1 cellular context compared by ENCODE assay signal in the genomic region with DNA sequence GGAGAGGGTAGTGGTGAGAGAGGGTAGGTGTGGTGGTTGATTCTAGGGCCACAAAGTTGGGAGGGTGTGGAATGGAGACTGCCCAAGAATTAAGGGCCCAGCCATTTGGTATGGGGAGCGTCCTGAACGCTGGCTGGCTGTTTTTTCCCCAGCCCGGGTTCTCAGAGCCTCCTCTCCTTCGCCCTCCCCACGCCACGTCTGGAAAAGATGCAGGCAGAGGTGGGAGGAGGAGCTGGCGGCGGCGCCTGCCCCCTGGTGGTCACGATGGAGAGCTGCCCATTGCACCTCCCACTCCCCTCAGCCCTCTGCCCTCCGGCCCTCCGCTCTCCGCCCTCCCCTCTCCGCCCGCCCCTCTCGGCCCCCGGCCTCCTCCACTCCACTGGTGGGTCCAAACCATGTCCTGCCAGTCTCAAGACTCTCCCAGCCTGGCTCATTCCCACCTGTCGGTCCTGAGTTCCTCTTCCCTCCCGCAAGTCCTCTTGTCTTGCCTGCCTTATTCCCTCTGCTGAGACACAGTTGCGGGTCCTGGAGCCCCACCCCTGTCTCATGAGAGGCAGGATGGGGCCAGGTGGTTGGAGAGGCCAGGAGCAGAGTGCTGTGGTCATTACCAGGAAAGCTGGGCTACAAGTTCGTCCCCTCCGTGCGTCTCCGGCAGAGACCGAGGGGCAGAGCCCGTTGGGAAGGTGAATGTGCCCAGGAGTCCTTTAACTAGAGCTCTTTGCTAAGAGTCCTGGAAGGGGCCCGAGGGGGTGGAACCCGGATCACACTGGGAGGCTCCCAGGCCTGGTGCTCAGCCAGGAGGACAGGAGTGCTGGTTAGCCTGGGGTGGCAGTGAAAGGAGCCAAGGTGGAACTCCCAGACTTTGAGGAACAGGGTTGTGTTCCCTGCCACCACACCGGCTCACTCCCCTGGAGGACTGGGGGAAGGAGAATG.
A peak's percentile ranks its signal among the peaks of the same experiment; 100 is the strongest.
TF ChIP-seq lines count a peak whose summit lies in the region.

No MANE protein-coding gene starts in this region.

TF ChIP-seq in HepG2, 621 proteins besides CTCF, POLR2A, EP300 and RAD21 (continued from another document and continues in another):
- TF ChIP-seq, protein P1, sequence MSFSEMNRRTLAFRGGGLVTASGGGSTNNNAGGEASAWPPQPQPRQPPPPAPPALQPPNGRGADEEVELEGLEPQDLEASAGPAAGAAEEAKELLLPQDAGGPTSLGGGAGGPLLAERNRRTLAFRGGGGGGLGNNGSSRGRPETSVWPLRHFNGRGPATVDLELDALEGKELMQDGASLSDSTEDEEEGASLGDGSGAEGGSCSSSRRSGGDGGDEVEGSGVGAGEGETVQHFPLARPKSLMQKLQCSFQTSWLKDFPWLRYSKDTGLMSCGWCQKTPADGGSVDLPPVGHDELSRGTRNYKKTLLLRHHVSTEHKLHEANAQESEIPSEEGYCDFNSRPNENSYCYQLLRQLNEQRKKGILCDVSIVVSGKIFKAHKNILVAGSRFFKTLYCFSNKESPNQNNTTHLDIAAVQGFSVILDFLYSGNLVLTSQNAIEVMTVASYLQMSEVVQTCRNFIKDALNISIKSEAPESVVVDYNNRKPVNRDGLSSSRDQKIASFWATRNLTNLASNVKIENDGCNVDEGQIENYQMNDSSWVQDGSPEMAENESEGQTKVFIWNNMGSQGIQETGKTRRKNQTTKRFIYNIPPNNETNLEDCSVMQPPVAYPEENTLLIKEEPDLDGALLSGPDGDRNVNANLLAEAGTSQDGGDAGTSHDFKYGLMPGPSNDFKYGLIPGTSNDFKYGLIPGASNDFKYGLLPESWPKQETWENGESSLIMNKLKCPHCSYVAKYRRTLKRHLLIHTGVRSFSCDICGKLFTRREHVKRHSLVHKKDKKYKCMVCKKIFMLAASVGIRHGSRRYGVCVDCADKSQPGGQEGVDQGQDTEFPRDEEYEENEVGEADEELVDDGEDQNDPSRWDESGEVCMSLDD (CRISPR knock-in tag; IDR thresholded peaks at IDR 0.05; ENCODE audit: borderline replicate concordance), result no peak
- TF ChIP-seq ZNF788 (CRISPR knock-in tag; IDR thresholded peaks at IDR 0.05; ENCODE audit: borderline replicate concordance) (peak; percentile 62; the same call in 1 of the 2 replicates), NFE2L1 (CRISPR knock-in tag; IDR thresholded peaks at IDR 0.05; ENCODE audit: borderline replicate concordance) (no peak), KDM3A (CRISPR knock-in tag; IDR thresholded peaks at IDR 0.05; ENCODE audit: low read depth) (no peak), ZNF761 (CRISPR knock-in tag; conservative IDR thresholded peaks at IDR 0.05) (no peak), TSC22D2 (CRISPR knock-in tag; IDR thresholded peaks at IDR 0.05; ENCODE audit: borderline replicate concordance) (peak; percentile 45; the same call in 1 of the 2 replicates), ARHGAP35 (CRISPR knock-in tag; IDR thresholded peaks at IDR 0.05; ENCODE audit: borderline replicate concordance) (peak; percentile 66; the same call in 1 of the 2 replicates), ZFP36L1 (CRISPR knock-in tag; IDR thresholded peaks at IDR 0.05) (0 out of 2 replicates have a peak, but pooled peaks have one; percentile 0), ZNF746 (CRISPR knock-in tag; IDR thresholded peaks at IDR 0.05) (peak; percentile 75), MAZ (IDR thresholded peaks at IDR 0.05; ENCODE audit: borderline replicate concordance, low read depth, low read length) (peak; percentile 76; the same call in 1 of the 2 replicates), MAZ (CRISPR knock-in tag; IDR thresholded peaks at IDR 0.05; ENCODE audit: low read depth) (peak; percentile 86), POLR2AphosphoS5 (IDR thresholded peaks at IDR 0.05; ENCODE audit: low read depth, low read length) (0 out of 2 replicates have a peak, but pooled peaks have one; percentile 31), MEF2D (CRISPR knock-in tag; IDR thresholded peaks at IDR 0.05) (0 out of 2 replicates have a peak, but pooled peaks have one; percentile 10), KLF16 (CRISPR knock-in tag; IDR thresholded peaks at IDR 0.05) (peak in 1 of 2 experiments; percentile 59; a peak in 1 of 4 replicates), SAP130 (CRISPR knock-in tag; IDR thresholded peaks at IDR 0.05; ENCODE audit: low read depth) (peak; percentile 42; the same call in 1 of the 2 replicates), PCBP1 (IDR thresholded peaks at IDR 0.05; ENCODE audit: borderline replicate concordance, low read depth, low read length) (peak; percentile 83; the same call in 1 of the 2 replicates), ZNF687 (CRISPR knock-in tag; IDR thresholded peaks at IDR 0.05) (peak; percentile 68), ZNF451 (CRISPR knock-in tag; IDR thresholded peaks at IDR 0.05) (no peak), CCDC6 (CRISPR knock-in tag; IDR thresholded peaks at IDR 0.05) (peak; percentile 45; the same call in 1 of the 2 replicates), ZNF33A (CRISPR knock-in tag; IDR thresholded peaks at IDR 0.05; ENCODE audit: borderline replicate concordance) (no peak), FOXO1 (CRISPR knock-in tag; IDR thresholded peaks at IDR 0.05) (no peak), EEA1 (CRISPR knock-in tag; IDR thresholded peaks at IDR 0.05; ENCODE audit: borderline replicate concordance) (peak; percentile 10; the same call in 1 of the 2 replicates), STAG1 (CRISPR knock-in tag; IDR thresholded peaks at IDR 0.05) (peak; percentile 91), KLF11 (CRISPR knock-in tag; IDR thresholded peaks at IDR 0.05) (peak; percentile 63; the same call in 1 of the 2 replicates)
- TF ChIP-seq, protein P2, sequence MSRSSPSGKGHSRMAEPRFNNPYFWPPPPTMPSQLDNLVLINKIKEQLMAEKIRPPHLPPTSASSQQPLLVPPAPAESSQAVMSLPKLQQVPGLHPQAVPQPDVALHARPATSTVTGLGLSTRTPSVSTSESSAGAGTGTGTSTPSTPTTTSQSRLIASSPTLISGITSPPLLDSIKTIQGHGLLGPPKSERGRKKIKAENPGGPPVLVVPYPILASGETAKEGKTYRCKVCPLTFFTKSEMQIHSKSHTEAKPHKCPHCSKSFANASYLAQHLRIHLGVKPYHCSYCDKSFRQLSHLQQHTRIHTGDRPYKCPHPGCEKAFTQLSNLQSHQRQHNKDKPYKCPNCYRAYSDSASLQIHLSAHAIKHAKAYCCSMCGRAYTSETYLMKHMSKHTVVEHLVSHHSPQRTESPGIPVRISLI (CRISPR knock-in tag; IDR thresholded peaks at IDR 0.05; ENCODE audit: borderline replicate concordance), result 0 out of 2 replicates have a peak, but pooled peaks have one; percentile 21
- TF ChIP-seq, protein P3, sequence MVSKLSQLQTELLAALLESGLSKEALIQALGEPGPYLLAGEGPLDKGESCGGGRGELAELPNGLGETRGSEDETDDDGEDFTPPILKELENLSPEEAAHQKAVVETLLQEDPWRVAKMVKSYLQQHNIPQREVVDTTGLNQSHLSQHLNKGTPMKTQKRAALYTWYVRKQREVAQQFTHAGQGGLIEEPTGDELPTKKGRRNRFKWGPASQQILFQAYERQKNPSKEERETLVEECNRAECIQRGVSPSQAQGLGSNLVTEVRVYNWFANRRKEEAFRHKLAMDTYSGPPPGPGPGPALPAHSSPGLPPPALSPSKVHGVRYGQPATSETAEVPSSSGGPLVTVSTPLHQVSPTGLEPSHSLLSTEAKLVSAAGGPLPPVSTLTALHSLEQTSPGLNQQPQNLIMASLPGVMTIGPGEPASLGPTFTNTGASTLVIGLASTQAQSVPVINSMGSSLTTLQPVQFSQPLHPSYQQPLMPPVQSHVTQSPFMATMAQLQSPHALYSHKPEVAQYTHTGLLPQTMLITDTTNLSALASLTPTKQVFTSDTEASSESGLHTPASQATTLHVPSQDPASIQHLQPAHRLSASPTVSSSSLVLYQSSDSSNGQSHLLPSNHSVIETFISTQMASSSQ (IDR thresholded peaks at IDR 0.05; ENCODE audit: low read depth), result no peak
- TF ChIP-seq, protein P3 (CRISPR knock-in tag; IDR thresholded peaks at IDR 0.05; ENCODE audit: borderline replicate concordance), result peak; percentile 50; the same call in 1 of the 2 replicates
- TF ChIP-seq, protein P4, sequence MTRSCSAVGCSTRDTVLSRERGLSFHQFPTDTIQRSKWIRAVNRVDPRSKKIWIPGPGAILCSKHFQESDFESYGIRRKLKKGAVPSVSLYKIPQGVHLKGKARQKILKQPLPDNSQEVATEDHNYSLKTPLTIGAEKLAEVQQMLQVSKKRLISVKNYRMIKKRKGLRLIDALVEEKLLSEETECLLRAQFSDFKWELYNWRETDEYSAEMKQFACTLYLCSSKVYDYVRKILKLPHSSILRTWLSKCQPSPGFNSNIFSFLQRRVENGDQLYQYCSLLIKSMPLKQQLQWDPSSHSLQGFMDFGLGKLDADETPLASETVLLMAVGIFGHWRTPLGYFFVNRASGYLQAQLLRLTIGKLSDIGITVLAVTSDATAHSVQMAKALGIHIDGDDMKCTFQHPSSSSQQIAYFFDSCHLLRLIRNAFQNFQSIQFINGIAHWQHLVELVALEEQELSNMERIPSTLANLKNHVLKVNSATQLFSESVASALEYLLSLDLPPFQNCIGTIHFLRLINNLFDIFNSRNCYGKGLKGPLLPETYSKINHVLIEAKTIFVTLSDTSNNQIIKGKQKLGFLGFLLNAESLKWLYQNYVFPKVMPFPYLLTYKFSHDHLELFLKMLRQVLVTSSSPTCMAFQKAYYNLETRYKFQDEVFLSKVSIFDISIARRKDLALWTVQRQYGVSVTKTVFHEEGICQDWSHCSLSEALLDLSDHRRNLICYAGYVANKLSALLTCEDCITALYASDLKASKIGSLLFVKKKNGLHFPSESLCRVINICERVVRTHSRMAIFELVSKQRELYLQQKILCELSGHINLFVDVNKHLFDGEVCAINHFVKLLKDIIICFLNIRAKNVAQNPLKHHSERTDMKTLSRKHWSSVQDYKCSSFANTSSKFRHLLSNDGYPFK (CRISPR knock-in tag; IDR thresholded peaks at IDR 0.05; ENCODE audit: borderline replicate concordance), result peak; percentile 42; the same call in 1 of the 2 replicates
- TF ChIP-seq, protein P5, sequence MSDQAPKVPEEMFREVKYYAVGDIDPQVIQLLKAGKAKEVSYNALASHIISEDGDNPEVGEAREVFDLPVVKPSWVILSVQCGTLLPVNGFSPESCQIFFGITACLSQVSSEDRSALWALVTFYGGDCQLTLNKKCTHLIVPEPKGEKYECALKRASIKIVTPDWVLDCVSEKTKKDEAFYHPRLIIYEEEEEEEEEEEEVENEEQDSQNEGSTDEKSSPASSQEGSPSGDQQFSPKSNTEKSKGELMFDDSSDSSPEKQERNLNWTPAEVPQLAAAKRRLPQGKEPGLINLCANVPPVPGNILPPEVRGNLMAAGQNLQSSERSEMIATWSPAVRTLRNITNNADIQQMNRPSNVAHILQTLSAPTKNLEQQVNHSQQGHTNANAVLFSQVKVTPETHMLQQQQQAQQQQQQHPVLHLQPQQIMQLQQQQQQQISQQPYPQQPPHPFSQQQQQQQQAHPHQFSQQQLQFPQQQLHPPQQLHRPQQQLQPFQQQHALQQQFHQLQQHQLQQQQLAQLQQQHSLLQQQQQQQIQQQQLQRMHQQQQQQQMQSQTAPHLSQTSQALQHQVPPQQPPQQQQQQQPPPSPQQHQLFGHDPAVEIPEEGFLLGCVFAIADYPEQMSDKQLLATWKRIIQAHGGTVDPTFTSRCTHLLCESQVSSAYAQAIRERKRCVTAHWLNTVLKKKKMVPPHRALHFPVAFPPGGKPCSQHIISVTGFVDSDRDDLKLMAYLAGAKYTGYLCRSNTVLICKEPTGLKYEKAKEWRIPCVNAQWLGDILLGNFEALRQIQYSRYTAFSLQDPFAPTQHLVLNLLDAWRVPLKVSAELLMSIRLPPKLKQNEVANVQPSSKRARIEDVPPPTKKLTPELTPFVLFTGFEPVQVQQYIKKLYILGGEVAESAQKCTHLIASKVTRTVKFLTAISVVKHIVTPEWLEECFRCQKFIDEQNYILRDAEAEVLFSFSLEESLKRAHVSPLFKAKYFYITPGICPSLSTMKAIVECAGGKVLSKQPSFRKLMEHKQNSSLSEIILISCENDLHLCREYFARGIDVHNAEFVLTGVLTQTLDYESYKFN (CRISPR knock-in tag; conservative IDR thresholded peaks at IDR 0.05), result peak; percentile 17; the same call in 1 of the 2 replicates
